In the genomic region with DNA sequence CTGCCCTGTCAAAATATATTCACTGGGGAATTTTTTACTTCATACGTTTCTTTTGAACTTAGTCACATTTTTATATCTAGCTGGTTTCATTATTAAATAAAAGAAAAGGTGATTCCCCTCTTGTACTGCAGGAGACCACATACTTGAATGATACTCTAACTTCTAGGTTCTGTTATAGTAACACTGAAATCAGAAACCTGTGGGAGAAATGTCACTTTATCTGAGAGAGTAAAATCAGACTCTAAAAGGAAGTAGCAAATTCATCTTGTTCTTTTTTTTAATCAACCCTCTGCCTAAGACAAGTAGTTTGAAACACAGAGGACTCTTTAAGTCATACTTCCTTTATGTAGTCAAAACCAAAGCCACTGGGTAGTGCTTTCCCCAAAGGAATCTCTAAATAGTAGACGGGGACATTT, we compare ENCODE assay signal across 8 cellular contexts. TPM values are rescaled to one million over a fixed set of nuclear protein-coding genes. Genes with fewer than 3 reads are reported as not detected.
DNase-seq lines count a peak whose midpoint lies in the region; ATAC-seq lines count a peak whose summit lies in the region.

No MANE protein-coding gene starts in this region.

- ATAC-seq in GM18909 (IDR thresholded peaks at IDR 0.05; ENCODE audit: poor library complexity, unreplicated experiment) (peak; percentile 37), HG02870 (IDR thresholded peaks at IDR 0.05; ENCODE audit: unreplicated experiment) (peak; percentile 52)

- DNase-seq in RPMI7951 (ENCODE audit: low read depth) (peak; percentile 16), myocyte (ENCODE audit: low read depth) (peak; percentile 14), epidermal melanocyte (ENCODE audit: insufficient read length, low spot score) (no peak), HUDEP-2 (lab: John Stamatoyannopoulos, UW; ENCODE audit: unreplicated experiment in 76 of 76) (no peak), COR-L47 (lab: John Stamatoyannopoulos, UW) (no peak), NCI-H2107 (lab: John Stamatoyannopoulos, UW) (no peak)

RNA-seq across cellular contexts. Expression of gene MRPL39, which starts 34.4 kb away (rescaled TPM):
- 68.1 and 80.5 TPM in 2 replicates for total RNA-seq in RPMI7951 (2014; rRNA removed; shearing (Covaris generic))
- 33.2 and 46.0 TPM in 2 replicates for total RNA-seq in myocyte
- polyA plus RNA-seq in myocyte (2012), result 20.1 TPM

Comparison
In these comparisons a context has a peak if more than half of its experiments do, and no peak if none do; other contexts are left out.
1. DNase-seq: peak in RPMI7951 (single experiment) and myocyte (single experiment); none in epidermal melanocyte (single experiment), HUDEP-2 (0 of 76), COR-L47 (single experiment) and NCI-H2107 (single experiment).